Comparison of ENCODE assay signal across 8 cellular contexts in the genomic region with DNA sequence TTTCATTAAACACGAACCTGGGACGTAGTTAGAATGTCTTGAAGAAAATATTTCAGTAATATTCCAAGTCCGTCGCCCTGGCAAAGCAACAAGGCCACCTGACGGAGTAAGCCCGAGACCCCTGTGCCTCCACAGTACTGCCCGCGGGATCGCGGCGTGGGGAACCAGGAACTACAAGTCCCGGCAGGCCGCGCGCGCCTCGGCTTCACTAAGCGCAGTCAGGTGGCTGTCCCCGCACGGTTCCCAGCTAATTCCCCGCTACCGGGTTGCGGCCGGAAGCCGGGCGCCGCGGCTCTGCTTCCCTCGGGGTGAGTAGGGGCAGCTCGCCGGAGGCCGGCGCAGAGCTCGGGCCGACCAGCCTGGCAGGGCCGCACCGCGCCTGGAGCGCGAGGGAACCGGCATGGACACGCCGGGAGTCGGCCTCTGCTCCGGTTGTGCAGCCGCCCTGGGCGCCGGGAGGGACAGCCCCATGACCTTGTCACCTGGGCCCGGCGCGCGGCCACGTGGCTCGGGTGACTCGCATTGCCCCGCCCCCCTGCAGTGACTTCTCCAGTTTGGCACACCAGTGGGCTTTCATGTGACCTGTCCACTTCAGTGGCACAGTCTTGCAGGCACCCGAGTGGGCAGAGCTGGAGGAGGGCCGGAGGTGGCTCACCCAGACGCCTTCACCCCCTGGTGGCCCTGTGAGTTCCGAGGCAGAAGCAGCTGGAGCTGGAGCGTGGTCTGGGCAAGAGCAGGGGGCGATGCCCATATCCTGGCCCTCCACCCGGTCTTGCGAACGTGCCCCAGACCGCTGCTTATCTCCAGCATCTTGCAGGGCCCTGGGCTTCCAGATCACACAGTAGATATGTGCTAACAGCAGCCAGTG. TPM values are rescaled to one million over a fixed set of nuclear protein-coding genes. Genes with fewer than 3 reads are reported as not detected.
A peak's percentile ranks its signal among the peaks of the same experiment; 100 is the strongest.
DNase-seq lines count a peak whose midpoint lies in the region; ATAC-seq and TF ChIP-seq lines count a peak whose summit lies in the region.

A gene with protein sequence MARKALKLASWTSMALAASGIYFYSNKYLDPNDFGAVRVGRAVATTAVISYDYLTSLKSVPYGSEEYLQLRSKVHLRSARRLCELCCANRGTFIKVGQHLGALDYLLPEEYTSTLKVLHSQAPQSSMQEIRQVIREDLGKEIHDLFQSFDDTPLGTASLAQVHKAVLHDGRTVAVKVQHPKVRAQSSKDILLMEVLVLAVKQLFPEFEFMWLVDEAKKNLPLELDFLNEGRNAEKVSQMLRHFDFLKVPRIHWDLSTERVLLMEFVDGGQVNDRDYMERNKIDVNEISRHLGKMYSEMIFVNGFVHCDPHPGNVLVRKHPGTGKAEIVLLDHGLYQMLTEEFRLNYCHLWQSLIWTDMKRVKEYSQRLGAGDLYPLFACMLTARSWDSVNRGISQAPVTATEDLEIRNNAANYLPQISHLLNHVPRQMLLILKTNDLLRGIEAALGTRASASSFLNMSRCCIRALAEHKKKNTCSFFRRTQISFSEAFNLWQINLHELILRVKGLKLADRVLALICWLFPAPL (plus strand): TSS at position 247 of the 868 bp plus-strand sequence. CDS start 18,870 bp downstream, outside the sequence.

- peak; percentile 94 for ATAC-seq in activated naive CD4-positive, alpha-beta T cell treated with anti-CD3 and anti-CD28 coated beads, Interleukin-2, amount 50 U/mL, for 72 hours

- H3K4me3 Mint-ChIP-seq in HFFc6 (peak within 1 kb of the TSS; percentile 92), osteocyte (ENCODE audit: unreplicated experiment) (peak within 1 kb of the TSS; percentile 80)

- H3K9ac ChIP-seq in SK-N-MC (ENCODE audit: insufficient read length) = peak within 1 kb of the TSS; percentile 89

- H3K27me3 ChIP-seq in thymus (ENCODE audit: control insufficient read depth, insufficient read depth) = no peaks in the 10 kb centered on the region

- peak within 1 kb of the TSS; percentile 9; the same call in 1 of the 2 replicates for H3K27ac ChIP-seq in SK-N-MC
- H3K27ac ChIP-seq in thymus (ENCODE audit: low read depth) = peak within 1 kb of the TSS; percentile 85

- no peaks in the 10 kb centered on the region for H3K36me3 ChIP-seq in SK-N-MC (ENCODE audit: insufficient read depth, low read length)
- H3K36me3 ChIP-seq in thymus (ENCODE audit: control insufficient read depth, insufficient read depth) = no peaks in the 10 kb centered on the region

- H3K36me3 Mint-ChIP-seq in HFFc6 (ENCODE audit: low read depth) = no peaks in the 10 kb centered on the region
- H3K36me3 Mint-ChIP-seq in activated naive CD4-positive, alpha-beta T cell treated with anti-CD3 and anti-CD28 coated beads, Interleukin-2, amount 50 U/mL, for 72 hours = no peaks in the 10 kb centered on the region
- H3K36me3 Mint-ChIP-seq in osteocyte (ENCODE audit: unreplicated experiment) = no peaks in the 10 kb centered on the region

- under 1% methylated on average over 66 of the region's 66 CpGs for WGBS in thymus

- H3K4me3 ChIP-seq in SK-N-MC (peak within 1 kb of the TSS; percentile 94), thymus (ENCODE audit: low read length) (peak within 1 kb of the TSS; percentile 93)

- no peaks in the 10 kb centered on the region for H3K4me1 ChIP-seq in thymus (ENCODE audit: control insufficient read depth, insufficient read depth, low read length)

- H3K27me3 Mint-ChIP-seq in HFFc6 (ENCODE audit: insufficient read depth) (no peaks in the 10 kb centered on the region), osteocyte (ENCODE audit: unreplicated experiment) (peaks cover 3% of the 10 kb centered on the region)

- DNase-seq in GM10266 (ENCODE audit: extremely low spot score) (peak; percentile 86), HFFc6 (peak; percentile 61), NAMALWA (ENCODE audit: low spot score) (peak; percentile 87), SK-N-MC (ENCODE audit: low read depth, low spot score) (peak; percentile 10), glomerular visceral epithelial cell (ENCODE audit: extremely low spot score) (peak; percentile 80), osteocyte (ENCODE audit: extremely low spot score, unreplicated experiment) (peak; percentile 93)
- DNase-seq in activated naive CD4-positive, alpha-beta T cell treated with anti-CD3 and anti-CD28 coated beads, Interleukin-2, amount 50 U/mL, for 72 hours (ENCODE audit: low spot score in 2 of 2) = peak; percentile 86 to 91

- H3K9me3 ChIP-seq in SK-N-MC (ENCODE audit: low read depth, low read length) (no peaks in the 10 kb centered on the region), thymus (ENCODE audit: control insufficient read depth) (no peaks in the 10 kb centered on the region)

- H3K4me1 Mint-ChIP-seq in HFFc6 (ENCODE audit: low read depth) (peaks cover 21% of the 10 kb centered on the region), osteocyte (ENCODE audit: unreplicated experiment) (peaks cover 10% of the 10 kb centered on the region)

- peak within 1 kb of the TSS; percentile 88 for H3K27ac Mint-ChIP-seq in HFFc6
- peak within 1 kb of the TSS; percentile 87 to 93 for H3K27ac Mint-ChIP-seq in activated naive CD4-positive, alpha-beta T cell treated with anti-CD3 and anti-CD28 coated beads, Interleukin-2, amount 50 U/mL, for 72 hours
- peak within 1 kb of the TSS; percentile 83 for H3K27ac Mint-ChIP-seq in osteocyte (ENCODE audit: unreplicated experiment)

- TF ChIP-seq CTCF in GM10266 (IDR thresholded peaks at IDR 0.05; ENCODE audit: control insufficient read depth, insufficient read depth, low read depth, missing control alignments) (no peak), HFFc6 (IDR thresholded peaks at IDR 0.05) (peak; percentile 68), osteocyte (IDR thresholded peaks at IDR 0.05) (peak; percentile 49)

- H3K9me3 Mint-ChIP-seq in HFFc6 (no peaks in the 10 kb centered on the region), osteocyte (ENCODE audit: unreplicated experiment) (no peaks in the 10 kb centered on the region)
- no peaks in the 10 kb centered on the region for H3K9me3 Mint-ChIP-seq in activated naive CD4-positive, alpha-beta T cell treated with anti-CD3 and anti-CD28 coated beads, Interleukin-2, amount 50 U/mL, for 72 hours

RNA-seq across cellular contexts. Expression of the gene that starts here (rescaled TPM):
- 1 to 10 TPM; 4.4 to 6.3 (median 5.7) TPM for total RNA-seq in HFFc6 (2021; fragmentation: NEBNext Ultra II Directional; extraction: Animal tissue kit (Norgen Biotek cat#: 25700))
- total RNA-seq in activated naive CD4-positive, alpha-beta T cell treated with anti-CD3 and anti-CD28 coated beads, Interleukin-2, amount 50 U/mL, for 72 hours = 1 to 10 TPM; 2.4 to 2.8 TPM
- 7.8 and 9.4 TPM in 2 replicates for total RNA-seq in osteocyte
- 8.7 TPM for polyA plus RNA-seq in thymus

Comparison
In these comparisons a context has a peak if more than half of its experiments do, and no peak if none do; other contexts are left out.
1. Peak in every context shown above with its lines: DNase-seq, ATAC-seq, H3K4me3 ChIP-seq and H3K27ac ChIP-seq.
2. DNase-seq: peak in every context shown above with its lines; median percentile 93 in osteocyte; 88 in activated naive CD4-positive, alpha-beta T cell treated with anti-CD3 and anti-CD28 coated beads, Interleukin-2, amount 50 U/mL, for 72 hours; 87 in NAMALWA; 86 in GM10266; 80 in glomerular visceral epithelial cell; 61 in HFFc6; 10 in SK-N-MC.